In genomic region chr10:93596539-93596938, GRCh38 we compare ENCODE assay signal across 1 cellular context.
TF ChIP-seq lines count a peak whose summit lies in the region.

No MANE protein-coding gene starts in this region.

TF ChIP-seq in HepG2, 621 proteins besides CTCF, POLR2A, EP300 and RAD21 (continued from another document):
- no peak for TF ChIP-seq ZBTB39 (CRISPR knock-in tag; IDR thresholded peaks at IDR 0.05)
- no peak for TF ChIP-seq ZNF292 (CRISPR knock-in tag; IDR thresholded peaks at IDR 0.05; ENCODE audit: borderline replicate concordance, low read depth)
- TF ChIP-seq ZNF580 (CRISPR knock-in tag; IDR thresholded peaks at IDR 0.05; ENCODE audit: borderline replicate concordance, low read depth) = no peak
- no peak for TF ChIP-seq ZNF781 (CRISPR knock-in tag; IDR thresholded peaks at IDR 0.05; ENCODE audit: borderline replicate concordance, not compliant biosample characterization)
- no peak for TF ChIP-seq SP4 (CRISPR knock-in tag; IDR thresholded peaks at IDR 0.05)
- no peak for TF ChIP-seq MAF1 (CRISPR knock-in tag; IDR thresholded peaks at IDR 0.05; ENCODE audit: borderline replicate concordance)
- no peak for TF ChIP-seq MEF2D (CRISPR knock-in tag; IDR thresholded peaks at IDR 0.05)
- no peak for TF ChIP-seq ZNF616 (CRISPR knock-in tag; IDR thresholded peaks at IDR 0.05; ENCODE audit: low read depth)
- TF ChIP-seq DMTF1 (CRISPR knock-in tag; IDR thresholded peaks at IDR 0.05) = no peak
- no peak for TF ChIP-seq CEBPB (IDR thresholded peaks at IDR 0.05; ENCODE audit: borderline replicate concordance, low read depth, low read length)
- no peak for TF ChIP-seq ZNF841 (CRISPR knock-in tag; IDR thresholded peaks at IDR 0.05; ENCODE audit: borderline replicate concordance)
- TF ChIP-seq AGO1 (IDR thresholded peaks at IDR 0.05; ENCODE audit: low read depth, low read length, poor library complexity, severe bottlenecking) = no peak
- TF ChIP-seq ZNF678 (CRISPR knock-in tag; IDR thresholded peaks at IDR 0.05) = no peak
- TF ChIP-seq RFX5 (IDR thresholded peaks at IDR 0.05; ENCODE audit: low read depth, low read length) = no peak
- no peak for TF ChIP-seq RAD51 (IDR thresholded peaks at IDR 0.05; ENCODE audit: borderline replicate concordance)
- TF ChIP-seq ZNF232 (CRISPR knock-in tag; IDR thresholded peaks at IDR 0.05; ENCODE audit: borderline replicate concordance) = no peak
- TF ChIP-seq POGZ (CRISPR knock-in tag; IDR thresholded peaks at IDR 0.05) = peak; percentile 49; the same call in 1 of the 2 replicates
- no peak for TF ChIP-seq GATAD1 (CRISPR knock-in tag; IDR thresholded peaks at IDR 0.05)
- peak; percentile 73 for TF ChIP-seq ZMYM4 (CRISPR knock-in tag; IDR thresholded peaks at IDR 0.05)
- TF ChIP-seq ZNF546 (CRISPR knock-in tag; conservative IDR thresholded peaks at IDR 0.05) = 0 out of 2 replicates have a peak, but pooled peaks have one; percentile 36
- no peak for TF ChIP-seq SNRNP70 (IDR thresholded peaks at IDR 0.05; ENCODE audit: low read depth, low read length)
- TF ChIP-seq FOSL1 (CRISPR knock-in tag; IDR thresholded peaks at IDR 0.05; ENCODE audit: borderline replicate concordance) = no peak
- TF ChIP-seq CSRNP1 (CRISPR knock-in tag; IDR thresholded peaks at IDR 0.05) = no peak
- 0 out of 2 replicates have a peak, but pooled peaks have one; percentile 55 for TF ChIP-seq ZXDC (CRISPR knock-in tag; IDR thresholded peaks at IDR 0.05)
- TF ChIP-seq TSC22D2 (CRISPR knock-in tag; IDR thresholded peaks at IDR 0.05; ENCODE audit: borderline replicate concordance) = no peak
- TF ChIP-seq CBX2 (IDR thresholded peaks at IDR 0.05; ENCODE audit: low read depth, low read length) = no peak
- TF ChIP-seq CBX2 (CRISPR knock-in tag; IDR thresholded peaks at IDR 0.05; ENCODE audit: low read depth) = no peak
- TF ChIP-seq IRF1 (CRISPR knock-in tag; IDR thresholded peaks at IDR 0.05; ENCODE audit: low read depth) = no peak
- TF ChIP-seq ZC3H13 (CRISPR knock-in tag; IDR thresholded peaks at IDR 0.05) = no peak
- TF ChIP-seq TBX2 (CRISPR knock-in tag; IDR thresholded peaks at IDR 0.05; ENCODE audit: borderline replicate concordance) = no peak
- TF ChIP-seq ZFX (CRISPR knock-in tag; IDR thresholded peaks at IDR 0.05; ENCODE audit: low read depth) = no peak
- TF ChIP-seq ZBTB10 (CRISPR knock-in tag; IDR thresholded peaks at IDR 0.05; ENCODE audit: borderline replicate concordance) = no peak
- TF ChIP-seq ZNF468 (CRISPR knock-in tag; IDR thresholded peaks at IDR 0.05) = no peak
- TF ChIP-seq MYC (CRISPR knock-in tag; IDR thresholded peaks at IDR 0.05; ENCODE audit: borderline replicate concordance) = no peak
- 0 out of 2 replicates have a peak, but pooled peaks have one; percentile 29 for TF ChIP-seq SALL1 (CRISPR knock-in tag; IDR thresholded peaks at IDR 0.05)
- no peak for TF ChIP-seq ZNF816 (CRISPR knock-in tag; IDR thresholded peaks at IDR 0.05; ENCODE audit: borderline replicate concordance)
- TF ChIP-seq EHMT2 (IDR thresholded peaks at IDR 0.05; ENCODE audit: borderline replicate concordance, low read depth, low read length) = no peak
- no peak for TF ChIP-seq NCOA5 (CRISPR knock-in tag; IDR thresholded peaks at IDR 0.05)
- no peak for TF ChIP-seq ZNF430 (CRISPR knock-in tag; IDR thresholded peaks at IDR 0.05)
- TF ChIP-seq KDM2A (CRISPR knock-in tag; IDR thresholded peaks at IDR 0.05; ENCODE audit: borderline replicate concordance, low read depth) = no peak
- TF ChIP-seq HOXA5 (CRISPR knock-in tag; IDR thresholded peaks at IDR 0.05) = no peak
TF ChIP-seq in HepG2: peak in this region for 24.
